In genomic region chr4:169565606-169566351, GRCh38 we compare ENCODE assay signal across 19 cellular contexts. TPM values are rescaled to one million over a fixed set of nuclear protein-coding genes. Genes with fewer than 3 reads are reported as not detected.
DNase-seq lines count a peak whose midpoint lies in the region; ATAC-seq and TF ChIP-seq lines count a peak whose summit lies in the region.
"Had no signal": no experiment of that assay in that cellular context is flagged by ENCODE, and none has a peak within 500 bp of the region (broad histone marks: within the 10 kb centered on the region; RNA-seq: fewer than 3 reads in every experiment).

No MANE protein-coding gene starts in this region.

- POLR2A ChIA-PET in activated CD4-positive, alpha-beta memory T cell treated with anti-CD3 and anti-CD28 coated beads, Interleukin-2, amount 10 ng/mL, durations not matched to agents 7 days and 5 days (lab: Charles Lee) = no interaction called here

- 65 to 69% (median 67%) methylated on average over 3 of the region's 3 CpGs for WGBS in psoas muscle, 3 donors

- TF ChIP-seq CTCF in choroid plexus epithelial cell (conservative IDR thresholded peaks at IDR 0.05; ENCODE audit: low read depth, low read length) = no peak
- TF ChIP-seq CTCF in psoas muscle (IDR thresholded peaks at IDR 0.05) = no peak

- peaks cover 8% of the 10 kb centered on the region for H3K36me3 Mint-ChIP-seq in activated CD4-positive, alpha-beta memory T cell treated with anti-CD3 and anti-CD28 coated beads, Interleukin-2, amount 10 ng/mL, durations not matched to agents 7 days and 5 days (ENCODE audit: low read depth)

- no peak overlapping the region for H3K27ac ChIP-seq in psoas muscle
- H3K27ac ChIP-seq: vagina had no signal

- H3K4me3 ChIP-seq in choroid plexus epithelial cell (ENCODE audit: low read depth, low read length) (no peak overlapping the region), psoas muscle (peak overlapping the region; percentile 29)
- H3K4me3 ChIP-seq: dorsolateral prefrontal cortex, GM23338, vagina had no signal

- H3K9me3 ChIP-seq in psoas muscle = no peaks in the 10 kb centered on the region
- H3K9me3 ChIP-seq: vagina had no signal

- ATAC-seq in GM19351 (IDR thresholded peaks at IDR 0.05; ENCODE audit: unreplicated experiment) (peak; percentile 16), HG02885 (IDR thresholded peaks at IDR 0.05; ENCODE audit: poor library complexity, unreplicated experiment) (peak; percentile 14), psoas muscle (no peak)
- ATAC-seq in stimulated activated naive CD8-positive, alpha-beta T cell treated with anti-CD3 and anti-CD28 coated beads, Interleukin-15, Interleukin-2, amounts not matched to agents 100 U/mL and 50 U/mL, for 24 hours = no peak

- intact Hi-C loops in psoas muscle (cut with DNase I) = loop anchor here in 1 of 2 donors (10.0 kb wide), 2 partner anchors 571 to 641 kb away; no protein-coding TSS in a partner anchor

- DNase-seq in choroid plexus epithelial cell (ENCODE audit: low read depth) (peak; percentile 21), psoas muscle (no peak), KG1 (lab: John Stamatoyannopoulos, UW) (no peak)
- no peak for DNase-seq in activated CD4-positive, alpha-beta memory T cell treated with anti-CD3 and anti-CD28 coated beads, Interleukin-2, amount 10 ng/mL, durations not matched to agents 7 days and 5 days
- DNase-seq in stimulated activated naive CD8-positive, alpha-beta T cell treated with anti-CD3 and anti-CD28 coated beads, Interleukin-15, Interleukin-2, amounts not matched to agents 100 U/mL and 50 U/mL, for 24 hours = no peak
- DNase-seq: activated CD8-positive, alpha-beta memory T cell treated with anti-CD3 and anti-CD28 coated beads, Interleukin-2, amount 50 U/mL, for 4 hours; aorta; stimulated activated CD4-positive, alpha-beta T cell treated with anti-CD3 and anti-CD28 coated beads, Interleukin-12 subunit alpha, Interleukin-12 subunit beta, amount 100 ng/mL, for 4 hours; stimulated activated CD4-positive, alpha-beta T cell treated with anti-CD3 and anti-CD28 coated beads, Interleukin-4, amount 100 ng/mL, for 4 hours; T1000 had no signal

- no peak overlapping the region for H3K27ac Mint-ChIP-seq in activated CD4-positive, alpha-beta memory T cell treated with anti-CD3 and anti-CD28 coated beads, Interleukin-2, amount 10 ng/mL, durations not matched to agents 7 days and 5 days

- no peaks in the 10 kb centered on the region for H3K27me3 ChIP-seq in psoas muscle (ENCODE audit: insufficient read depth in 3 of 3, low read length in 2 of 3)
- H3K27me3 ChIP-seq: dorsolateral prefrontal cortex, vagina had no signal

- H3K4me1 Mint-ChIP-seq in activated CD4-positive, alpha-beta memory T cell treated with anti-CD3 and anti-CD28 coated beads, Interleukin-2, amount 10 ng/mL, durations not matched to agents 7 days and 5 days = peaks cover 6% of the 10 kb centered on the region
- H3K4me1 Mint-ChIP-seq: activated T-helper 17 cell treated with anti-CD3 and anti-CD28 coated beads, Interleukin-2, amount 50 U/mL, for 72 hours; WTC11 had no signal

- no peaks in the 10 kb centered on the region for H3K4me1 ChIP-seq in psoas muscle
- H3K4me1 ChIP-seq: vagina had no signal

- H3K9me3 Mint-ChIP-seq in activated CD4-positive, alpha-beta memory T cell treated with anti-CD3 and anti-CD28 coated beads, Interleukin-2, amount 10 ng/mL, durations not matched to agents 7 days and 5 days = no peaks in the 10 kb centered on the region
- H3K9me3 Mint-ChIP-seq: activated naive CD4-positive, alpha-beta T cell treated with anti-CD3 and anti-CD28 coated beads, Interleukin-2, amount 50 U/mL, for 24 hours; activated T-helper 17 cell treated with anti-CD3 and anti-CD28 coated beads, Interleukin-2, amount 50 U/mL, for 72 hours; GM23338; nephron; WTC11 had no signal

- H3K36me3 ChIP-seq in psoas muscle (ENCODE audit: insufficient read depth in 1 of 2, low read depth in 1 of 2) = peaks cover 0 to 16% of the 10 kb centered on the region in 2 donors
- H3K36me3 ChIP-seq: vagina had no signal

- H3K27me3 Mint-ChIP-seq in activated CD4-positive, alpha-beta memory T cell treated with anti-CD3 and anti-CD28 coated beads, Interleukin-2, amount 10 ng/mL, durations not matched to agents 7 days and 5 days = no peaks in the 10 kb centered on the region
- H3K27me3 Mint-ChIP-seq: activated naive CD4-positive, alpha-beta T cell treated with anti-CD3 and anti-CD28 coated beads, Interleukin-2, amount 50 U/mL, for 24 hours; activated T-helper 17 cell treated with anti-CD3 and anti-CD28 coated beads, Interleukin-2, amount 50 U/mL, for 72 hours had no signal

- H3K4me3 Mint-ChIP-seq in activated CD4-positive, alpha-beta memory T cell treated with anti-CD3 and anti-CD28 coated beads, Interleukin-2, amount 10 ng/mL, durations not matched to agents 7 days and 5 days = no peak overlapping the region
- H3K4me3 Mint-ChIP-seq: activated naive CD4-positive, alpha-beta T cell treated with anti-CD3 and anti-CD28 coated beads, Interleukin-2, amount 50 U/mL, for 24 hours; activated T-helper 17 cell treated with anti-CD3 and anti-CD28 coated beads, Interleukin-2, amount 50 U/mL, for 72 hours; GM23338; nephron; WTC11 had no signal

- CTCF ChIA-PET in activated CD4-positive, alpha-beta memory T cell treated with anti-CD3 and anti-CD28 coated beads, Interleukin-2, amount 10 ng/mL, durations not matched to agents 7 days and 5 days (lab: Charles Lee) = interaction anchor here (1.0 to 2.5 kb wide), 10 partner anchors 10 to 645 kb away, joined by 3 to 13 read pairs (median 5); partner anchors contain the start of genes CLCN3, NEK1 and SH3RF1

RNA-seq across cellular contexts. Expression of gene NEK1, which starts 46.6 kb away (rescaled TPM):
- 1 to 10 TPM; 7.6 to 8.8 (median 8.3) TPM for total RNA-seq in psoas muscle
- polyA plus RNA-seq in psoas muscle = 1 to 10 TPM; 3.0 to 3.6 (median 3.4) TPM
- total RNA-seq in activated CD4-positive, alpha-beta memory T cell treated with anti-CD3 and anti-CD28 coated beads, Interleukin-2, amount 10 ng/mL, durations not matched to agents 7 days and 5 days = 10 to 100 TPM; 14.6 to 14.8 TPM

RNA-seq across cellular contexts. Expression of gene CLCN3, which starts 54.6 kb away (rescaled TPM):
- total RNA-seq in psoas muscle = 10 to 100 TPM; 24.3 to 32.3 (median 25.6) TPM
- 10 to 100 TPM in 2 of 3 donors, 1 to 10 TPM in 1; 7.9 to 23.5 (median 10.5) TPM for polyA plus RNA-seq in psoas muscle
- total RNA-seq in activated CD4-positive, alpha-beta memory T cell treated with anti-CD3 and anti-CD28 coated beads, Interleukin-2, amount 10 ng/mL, durations not matched to agents 7 days and 5 days = 10 to 100 TPM; 24.5 to 26.4 TPM

Comparison
In these comparisons a context has a peak if more than half of its experiments do, and no peak if none do; other contexts are left out.
1. ATAC-seq: peak in GM19351 (single experiment) and HG02885 (single experiment); none in psoas muscle (0 of 4) and stimulated activated naive CD8-positive, alpha-beta T cell treated with anti-CD3 and anti-CD28 coated beads, Interleukin-15, Interleukin-2, amounts not matched to agents 100 U/mL and 50 U/mL, for 24 hours (single experiment).